Comparison of ENCODE assay signal across 16 cellular contexts in genomic region chr10:130750441-130750840, GRCh38.
"Had no signal": no experiment of that assay in that cellular context is flagged by ENCODE, and none has a peak within 500 bp of the region (broad histone marks: within the 10 kb centered on the region; RNA-seq: fewer than 3 reads in every experiment).

No MANE protein-coding gene starts in this region.

- H3K27ac Mint-ChIP-seq: activated naive CD4-positive, alpha-beta T cell treated with anti-CD3 and anti-CD28 coated beads, Interleukin-2, amount 50 U/mL, for 24 hours; T-helper 1 cell treated with Interleukin-12 subunit alpha and Interleukin-12 subunit beta and Interleukin-4 antibody, amounts not matched to agents 30 μg/mL and 1 μg/mL, for 36 hours had no signal

- H3K36me3 ChIP-seq: breast epithelium had no signal

- H3K27me3 Mint-ChIP-seq: activated naive CD4-positive, alpha-beta T cell treated with anti-CD3 and anti-CD28 coated beads, Interleukin-2, amount 50 U/mL, for 24 hours had no signal

- H3K4me3 ChIP-seq: breast epithelium had no signal

- DNase-seq: activated CD4-positive, alpha-beta T cell treated with anti-CD3 and anti-CD28 coated beads for 4 hours; activated CD4-positive, alpha-beta T cell treated with anti-CD3 and anti-CD28 coated beads, Interleukin-2, amount 50 U/mL, for 4 hours; activated CD8-positive, alpha-beta memory T cell treated with anti-CD3 and anti-CD28 coated beads for 24 hours; activated gamma-delta T cell treated with Interleukin-2 at 50 U/mL for 16 hours; activated T-cell treated with anti-CD3 and anti-CD28 coated beads, Interleukin-2, amount 50 U/mL, for 4 hours; central memory CD4-positive, alpha-beta T cell; NCI-H1092; NCI-H1417; NCI-H2081; NCI-H446; NCI-H524; SHP77 treated with DMSO at 0.1 percent for 48 hours had no signal

- H3K27ac ChIP-seq: breast epithelium, KMS-11 had no signal

- H3K4me3 Mint-ChIP-seq: activated naive CD4-positive, alpha-beta T cell treated with anti-CD3 and anti-CD28 coated beads, Interleukin-2, amount 50 U/mL, for 24 hours; activated T-cell treated with anti-CD3 and anti-CD28 coated beads, Interleukin-2, amount 50 U/mL, for 4 hours; T-helper 1 cell treated with Interleukin-12 subunit alpha and Interleukin-12 subunit beta and Interleukin-4 antibody, amounts not matched to agents 30 μg/mL and 1 μg/mL, for 36 hours had no signal

- H3K4me1 ChIP-seq: breast epithelium had no signal

- H3K4me1 Mint-ChIP-seq: activated naive CD4-positive, alpha-beta T cell treated with anti-CD3 and anti-CD28 coated beads, Interleukin-2, amount 50 U/mL, for 24 hours had no signal

- H3K36me3 Mint-ChIP-seq: activated naive CD4-positive, alpha-beta T cell treated with anti-CD3 and anti-CD28 coated beads, Interleukin-2, amount 50 U/mL, for 24 hours had no signal
